ENCODE assay signal across 10 cellular contexts in genomic region chr14:77603654-77604270, GRCh38. TPM values are rescaled to one million over a fixed set of nuclear protein-coding genes. Genes with fewer than 3 reads are reported as not detected.
DNase-seq lines count a peak whose midpoint lies in the region; ATAC-seq, FAIRE-seq and TF ChIP-seq lines count a peak whose summit lies in the region.
"Had no signal": no experiment of that assay in that cellular context is flagged by ENCODE, and none has a peak within 500 bp of the region (broad histone marks: within the 10 kb centered on the region; RNA-seq: fewer than 3 reads in every experiment).

No MANE protein-coding gene starts in this region.

- DNase-seq in Ammon's horn (ENCODE audit: low spot score) (peak; percentile 27), H54 (ENCODE audit: insufficient read length, low spot score) (no peak), activated B cell treated with CpG ODN at 0.5 μM for 24 hours (no peak), left colon (peak; percentile 49 to 51), NCI-H1048 (lab: John Stamatoyannopoulos, UW) (no peak), HPDE6-E6E7 (ENCODE audit: extremely low spot score) (no peak)
- DNase-seq: NCI-H446 treated with DMSO at 0.1 percent for 48 hours had no signal

- peaks cover 5% of the 10 kb centered on the region for H3K36me3 Mint-ChIP-seq in activated B cell treated with CpG ODN at 0.5 μM for 24 hours (ENCODE audit: low read depth)

- no peaks in the 10 kb centered on the region for H3K27me3 Mint-ChIP-seq in activated B cell treated with CpG ODN at 0.5 μM for 24 hours
- H3K27me3 Mint-ChIP-seq: activated naive CD4-positive, alpha-beta T cell treated with anti-CD3 and anti-CD28 coated beads, Interleukin-2, amount 50 U/mL, for 24 hours had no signal

- intact Hi-C loops in activated B cell treated with CpG ODN at 0.5 μM for 24 hours (cut with micrococcal nuclease): no loop called here
- intact Hi-C loops in left colon (cut with DNase I, micrococcal nuclease): no loop called here

- TF ChIP-seq POLR2A in H54 (IDR thresholded peaks at IDR 0.05; ENCODE audit: low read depth, low read length): no peak

- CTCF ChIA-PET in activated B cell treated with CpG ODN at 0.5 μM for 24 hours (lab: Charles Lee): interaction anchor here (0.9 to 1.4 kb wide), 3 partner anchors 9 to 56 kb away, joined by 3 read pairs; no protein-coding TSS in a partner anchor

- FAIRE-seq in H54 (lab: Jason Lieb, UNC): peak; percentile 27

- ATAC-seq in activated B cell treated with CpG ODN at 0.5 μM for 24 hours (ENCODE audit: low read depth) (no peak), left colon (peak; percentile 27), HG03175 (IDR thresholded peaks at IDR 0.05; ENCODE audit: unreplicated experiment) (no peak), HG03469 (IDR thresholded peaks at IDR 0.05; ENCODE audit: unreplicated experiment) (no peak)

- no peak for TF ChIP-seq CTCF in activated B cell treated with CpG ODN at 0.5 μM for 24 hours (IDR thresholded peaks at IDR 0.05)

- no peaks in the 10 kb centered on the region for H3K9me3 Mint-ChIP-seq in activated B cell treated with CpG ODN at 0.5 μM for 24 hours
- H3K9me3 Mint-ChIP-seq: activated naive CD4-positive, alpha-beta T cell treated with anti-CD3 and anti-CD28 coated beads, Interleukin-2, amount 50 U/mL, for 24 hours had no signal

- H3K27ac Mint-ChIP-seq in activated B cell treated with CpG ODN at 0.5 μM for 24 hours: peak overlapping the region; percentile 10
- H3K27ac Mint-ChIP-seq: activated naive CD4-positive, alpha-beta T cell treated with anti-CD3 and anti-CD28 coated beads, Interleukin-2, amount 50 U/mL, for 24 hours had no signal

- peak overlapping the region; percentile 32 for H3K4me3 Mint-ChIP-seq in activated B cell treated with CpG ODN at 0.5 μM for 24 hours
- H3K4me3 Mint-ChIP-seq: activated naive CD4-positive, alpha-beta T cell treated with anti-CD3 and anti-CD28 coated beads, Interleukin-2, amount 50 U/mL, for 24 hours had no signal

- peaks cover 71% of the 10 kb centered on the region for H3K4me1 Mint-ChIP-seq in activated B cell treated with CpG ODN at 0.5 μM for 24 hours

- POLR2A ChIA-PET in activated B cell treated with CpG ODN at 0.5 μM for 24 hours (lab: Charles Lee): interaction anchor here (1.4 kb wide), 1 partner anchor 15 kb away, joined by 3 read pairs; no protein-coding TSS in a partner anchor

RNA-seq across cellular contexts. Expression of gene SPTLC2, which starts 12.7 kb away (rescaled TPM):
- total RNA-seq in activated B cell treated with CpG ODN at 0.5 μM for 24 hours (34.1 and 43.8 TPM in 2 replicates), left colon (10 to 100 TPM; 59.8 to 72.3 TPM)

Comparison
In these comparisons a context has a peak if more than half of its experiments do, and no peak if none do; other contexts are left out.
1. DNase-seq: peak in Ammon's horn (single experiment) and left colon (2 of 2); none in H54 (single experiment), activated B cell treated with CpG ODN at 0.5 μM for 24 hours (single experiment), NCI-H1048 (single experiment) and HPDE6-E6E7 (single experiment).